Comparison of ENCODE assay signal across 8 cellular contexts in the genomic region with DNA sequence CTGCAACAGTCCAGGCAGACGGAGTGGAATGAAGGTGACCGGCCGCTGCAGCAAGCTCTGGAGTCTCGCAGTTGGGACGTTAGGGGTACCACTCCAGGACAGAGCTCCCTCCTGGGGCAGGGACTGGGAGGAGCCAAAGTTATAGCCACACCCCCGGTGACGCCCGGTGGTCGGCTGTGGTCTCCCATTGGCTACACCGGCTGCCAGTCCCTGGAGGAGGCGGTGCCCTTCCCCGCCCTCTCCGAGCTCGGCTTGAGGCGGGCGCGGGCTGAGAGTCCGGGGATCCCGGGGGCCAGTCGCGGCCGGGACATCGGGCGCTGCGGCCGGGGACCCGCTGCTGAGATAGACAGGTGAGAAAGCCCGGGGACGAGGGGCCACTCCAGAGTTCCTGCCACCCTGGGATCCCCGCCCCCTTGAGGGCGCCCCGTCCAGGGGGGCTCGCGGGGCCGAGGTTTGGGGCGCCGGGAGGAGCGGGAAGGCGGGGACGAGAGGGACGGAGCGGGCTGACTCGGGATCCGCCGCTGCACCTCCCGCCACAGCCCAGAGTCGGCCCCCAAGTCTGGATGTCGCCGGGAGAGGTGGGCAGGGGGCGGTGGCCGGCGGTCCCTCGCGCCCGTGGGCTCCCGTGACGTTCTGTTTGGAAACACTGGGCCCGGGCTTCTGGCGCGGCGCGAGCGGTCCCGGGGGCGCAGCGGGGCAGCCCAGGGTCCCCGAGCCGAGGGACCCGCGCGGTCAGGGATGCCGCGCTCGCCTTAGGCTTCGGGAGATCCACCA. TPM values are rescaled to one million over a fixed set of nuclear protein-coding genes. Genes with fewer than 3 reads are reported as not detected.
DNase-seq lines count a peak whose midpoint lies in the region; ATAC-seq lines count a peak whose summit lies in the region.

Gene PLEKHH2, plus strand, starts transcription at position 231 of the 774 bp plus-strand sequence. CDS start 7,414 bp downstream, outside the sequence.

- peak; percentile 100 for ATAC-seq in GM18909 (IDR thresholded peaks at IDR 0.05; ENCODE audit: poor library complexity, unreplicated experiment)
- ATAC-seq in HG03175 (IDR thresholded peaks at IDR 0.05; ENCODE audit: unreplicated experiment): peak; percentile 100
- peak; percentile 99 for ATAC-seq in left lobe of liver

- in situ Hi-C loops in ACHN (cut with HindIII; ENCODE audit: low pct_ligation_motif_present, low pct_unique_long_range_greater_than_20kb, low sequenced_read_pairs): no loop called here

- DNase-seq in ACHN (peak; percentile 90), NCI-H446 treated with DMSO at 0.1 percent for 48 hours (lab: John Stamatoyannopoulos, UW) (peak; percentile 37), dermis blood vessel endothelial cell (peak; percentile 82), left lobe of liver (ENCODE audit: low spot score) (peak; percentile 86)
- DNase-seq in activated CD4-positive, alpha-beta T cell treated with anti-CD3 and anti-CD28 coated beads, Interleukin-2, amount 50 U/mL, for 1 hour: peak; percentile 86
- peak; percentile 85 to 87 for DNase-seq in stimulated activated CD4-positive, alpha-beta T cell treated with anti-CD3 and anti-CD28 coated beads, Interleukin-1b, Interleukin-23, amount 100 ng/mL, for 4 hours (ENCODE audit: low read depth in 2 of 2)

RNA-seq across cellular contexts. Expression of gene PLEKHH2, which starts in this region (rescaled TPM):
- total RNA-seq in dermis blood vessel endothelial cell (0.14 and 1.5 TPM in 2 replicates), left lobe of liver (1.6 TPM)

Comparison
In these comparisons a context has a peak if more than half of its experiments do, and no peak if none do; other contexts are left out.
1. Peak in every context shown above with its lines: DNase-seq and ATAC-seq.
2. DNase-seq: peak in every context shown above with its lines; median percentile 90 in ACHN; 86 in activated CD4-positive, alpha-beta T cell treated with anti-CD3 and anti-CD28 coated beads, Interleukin-2, amount 50 U/mL, for 1 hour; 86 in left lobe of liver; 86 in stimulated activated CD4-positive, alpha-beta T cell treated with anti-CD3 and anti-CD28 coated beads, Interleukin-1b, Interleukin-23, amount 100 ng/mL, for 4 hours; 82 in dermis blood vessel endothelial cell; 37 in NCI-H446 treated with DMSO at 0.1 percent for 48 hours.